In genomic region chr3:177804032-177804431, GRCh38 we compare ENCODE assay signal across 16 cellular contexts.
DNase-seq lines count a peak whose midpoint lies in the region; ATAC-seq, FAIRE-seq and TF ChIP-seq lines count a peak whose summit lies in the region.
"Had no signal": no experiment of that assay in that cellular context is flagged by ENCODE, and none has a peak within 500 bp of the region (broad histone marks: within the 10 kb centered on the region; RNA-seq: fewer than 3 reads in every experiment).

No MANE protein-coding gene starts in this region.

- no peaks in the 10 kb centered on the region for H3K79me2 ChIP-seq in HepG2 (ENCODE audit: insufficient read depth, low read length)
- H3K79me2 ChIP-seq in parathyroid adenoma, result no peaks in the 10 kb centered on the region

- no peak overlapping the region for H3K4me3 Mint-ChIP-seq in MCF 10A (ENCODE audit: unreplicated experiment)
- H3K4me3 Mint-ChIP-seq: CD4-positive, alpha-beta T cell had no signal

- 3% methylated on average over 3 of the region's 3 CpGs for WGBS in HepG2 (ENCODE audit: low lambda C conversion rate)

- no peaks in the 10 kb centered on the region for H4K20me1 ChIP-seq in HepG2 (ENCODE audit: insufficient read depth, low read length)
- H4K20me1 ChIP-seq: BLaER1 treated with 17β-estradiol and CSF1 and Interleukin-3, amounts not matched to agents 10 nM and 100 nM had no signal

- peaks cover 35% of the 10 kb centered on the region for H3K4me1 Mint-ChIP-seq in MCF 10A (ENCODE audit: insufficient read depth, unreplicated experiment)

- H3K9me3 ChIP-seq in breast epithelium (no peaks in the 10 kb centered on the region), HepG2 (ENCODE audit: low read length) (no peaks in the 10 kb centered on the region), parathyroid adenoma (ENCODE audit: control insufficient read depth, low read length) (peaks cover 12% of the 10 kb centered on the region)

- H2AFZ ChIP-seq in HepG2 (ENCODE audit: low read length) (no peak overlapping the region), parathyroid adenoma (no peak overlapping the region)

- H3K9me3 Mint-ChIP-seq in MCF 10A (ENCODE audit: unreplicated experiment), result peaks cover 5% of the 10 kb centered on the region
- H3K9me3 Mint-ChIP-seq: CD4-positive, alpha-beta T cell had no signal

- H3K4me2 ChIP-seq in HepG2 (ENCODE audit: low read depth, low read length) (no peak overlapping the region), parathyroid adenoma (ENCODE audit: low read length) (no peak overlapping the region)
- H3K4me2 ChIP-seq: BLaER1 treated with 17β-estradiol and CSF1 and Interleukin-3, amounts not matched to agents 10 nM and 100 nM had no signal

- H3K9ac ChIP-seq in HepG2 (ENCODE audit: insufficient read depth, low read depth, low read length) (no peak overlapping the region), parathyroid adenoma (no peak overlapping the region)
- H3K9ac ChIP-seq: BLaER1 treated with 17β-estradiol and CSF1 and Interleukin-3, amounts not matched to agents 10 nM and 100 nM had no signal

- no peak for FAIRE-seq in HepG2 (lab: Jason Lieb, UNC)
- FAIRE-seq: GM12878, GM18507, H54 had no signal

- H3K36me3 ChIP-seq in breast epithelium, result no peaks in the 10 kb centered on the region
- no peaks in the 10 kb centered on the region for H3K36me3 ChIP-seq in HepG2 (replicated peaks in 1 of 2; ENCODE audit: control insufficient read depth in 1 of 2, insufficient read depth in 2 of 2, low read length in 2 of 2)
- H3K36me3 ChIP-seq in parathyroid adenoma (ENCODE audit: control insufficient read depth, insufficient read depth, low read length), result peaks cover 4% of the 10 kb centered on the region

- DNase-seq in MCF 10A (ENCODE audit: unreplicated experiment), result no peak
- no peak for DNase-seq in breast epithelium (ENCODE audit: low spot score in 2 of 2)
- DNase-seq in HepG2 (ENCODE audit: low spot score), result no peak
- DNase-seq in C1 segment of cervical spinal cord (lab: John Stamatoyannopoulos, UW), result no peak
- DNase-seq in cortex of kidney (lab: John Stamatoyannopoulos, UW), result no peak
- no peak for DNase-seq in SHP77 (lab: John Stamatoyannopoulos, UW)
- DNase-seq: ACHN; Calu3; CD4-positive, alpha-beta T cell; DMS 273 treated with DMSO at 0.1 percent for 48 hours had no signal

- no peak for TF ChIP-seq CTCF in MCF 10A (IDR thresholded peaks at IDR 0.05; ENCODE audit: unreplicated experiment)
- no peak for TF ChIP-seq CTCF in breast epithelium (IDR thresholded peaks at IDR 0.05)
- TF ChIP-seq CTCF in HepG2 (CRISPR knock-in tag; IDR thresholded peaks at IDR 0.05), result no peak
- no peak for TF ChIP-seq CTCF in parathyroid adenoma (IDR thresholded peaks at IDR 0.05)

- intact Hi-C loops in MCF 10A (cut with micrococcal nuclease) (no loop called here), breast epithelium (cut with DNase I; ENCODE audit: low total_unique reads) (no loop called here), HepG2 (cut with micrococcal nuclease; ENCODE audit: unreplicated experiment) (no loop called here)

- no TSS peak for BruUV-seq in MCF 10A (replicated peaks; lab: Mats Ljungman, UMichigan)
- no TSS peak for BruUV-seq in HepG2 (replicated peaks; lab: Mats Ljungman, UMichigan)

- H3K4me1 ChIP-seq in breast epithelium (no peaks in the 10 kb centered on the region), HepG2 (ENCODE audit: insufficient read depth, low read length) (peaks cover 11% of the 10 kb centered on the region; the same call in 1 of the 2 replicates), parathyroid adenoma (peaks cover 51% of the 10 kb centered on the region)
- H3K4me1 ChIP-seq: BLaER1 treated with 17β-estradiol and CSF1 and Interleukin-3, amounts not matched to agents 10 nM and 100 nM had no signal

- TF ChIP-seq EP300 in HepG2 (IDR thresholded peaks at IDR 0.05; ENCODE audit: low read depth in 2 of 2, low read length in 2 of 2) (no peak), HepG2 (CRISPR knock-in tag; IDR thresholded peaks at IDR 0.05; ENCODE audit: borderline replicate concordance) (no peak)

- TF ChIP-seq POLR2A in breast epithelium (IDR thresholded peaks at IDR 0.05) (no peak), HepG2 (IDR thresholded peaks at IDR 0.05; ENCODE audit: insufficient read depth in 1 of 2, low read depth in 2 of 2, low read length in 2 of 2) (no peak)

- in situ Hi-C loops in HepG2 (cut with HindIII; ENCODE audit: extremely low pct_ligation_motif_present, low pct_unique_long_range_greater_than_20kb), result no loop called here

- H3K36me3 Mint-ChIP-seq in MCF 10A (ENCODE audit: insufficient read depth, unreplicated experiment), result peaks cover 10% of the 10 kb centered on the region

- ATAC-seq in HepG2, result peak; percentile 63
- ATAC-seq: GM12878, HCT116 had no signal

- peak overlapping the region; percentile 67 for H3K27ac Mint-ChIP-seq in MCF 10A (ENCODE audit: low read depth, unreplicated experiment)
- H3K27ac Mint-ChIP-seq: CD4-positive, alpha-beta T cell had no signal

- no peak for TF ChIP-seq RAD21 in HepG2 (CRISPR knock-in tag; IDR thresholded peaks at IDR 0.05)

- H3K27me3 Mint-ChIP-seq in MCF 10A (ENCODE audit: insufficient read depth, unreplicated experiment), result no peaks in the 10 kb centered on the region
- H3K27me3 Mint-ChIP-seq: CD4-positive, alpha-beta T cell had no signal

- H3K27me3 ChIP-seq in breast epithelium, result no peaks in the 10 kb centered on the region
- 0 out of 5 replicates have a peak, but pooled peaks cover 0 to 4% of the 10 kb centered on the region in 2 experiments for H3K27me3 ChIP-seq in HepG2 (ENCODE audit: control insufficient read depth in 1 of 2, insufficient read depth in 2 of 2, low read length in 2 of 2)
- H3K27me3 ChIP-seq in parathyroid adenoma (ENCODE audit: control insufficient read depth, insufficient read depth, low read length), result no peaks in the 10 kb centered on the region
- H3K27me3 ChIP-seq: BLaER1 treated with 17β-estradiol and CSF1 and Interleukin-3, amounts not matched to agents 10 nM and 100 nM had no signal

- no peak overlapping the region for H3K4me3 ChIP-seq in breast epithelium
- no peak overlapping the region for H3K4me3 ChIP-seq in HepG2 (replicated peaks in 1 of 3; ENCODE audit: insufficient read depth in 1 of 3, low read depth in 2 of 3, low read length in 3 of 3)
- no peak overlapping the region for H3K4me3 ChIP-seq in parathyroid adenoma (ENCODE audit: low read depth, low read length)
- H3K4me3 ChIP-seq: BLaER1 treated with 17β-estradiol and CSF1 and Interleukin-3, amounts not matched to agents 10 nM and 100 nM; GM12878 had no signal

- no peak overlapping the region for H3K27ac ChIP-seq in breast epithelium
- H3K27ac ChIP-seq in HepG2 (ENCODE audit: extremely low read length, insufficient read depth, low read length), result no peak overlapping the region
- H3K27ac ChIP-seq in parathyroid adenoma, result peak overlapping the region; percentile 96
- H3K27ac ChIP-seq: BLaER1 treated with 17β-estradiol and CSF1 and Interleukin-3, amounts not matched to agents 10 nM and 100 nM had no signal

- CTCF ChIA-PET in MCF 10A (lab: Yijun Ruan, JAX) (interaction anchor here (0.6 to 0.7 kb wide), 2 partner anchors 424 to 518 kb away, joined by 3 read pairs; no protein-coding TSS in a partner anchor), HepG2 (lab: Yijun Ruan, JAX; ENCODE audit: low intra/inter-chr PET ratio, low total read pairs) (no interaction called here)

- POLR2A ChIA-PET in MCF 10A (lab: Yijun Ruan, JAX) (interaction anchor here (1.7 kb wide), 1 partner anchor 20 kb away, joined by 6 read pairs; no protein-coding TSS in a partner anchor), HepG2 (lab: Yijun Ruan, JAX) (no interaction called here)

TF ChIP-seq in HepG2, 621 proteins besides CTCF, POLR2A, EP300 and RAD21:
- TF ChIP-seq NR2C2 (CRISPR knock-in tag; IDR thresholded peaks at IDR 0.05; ENCODE audit: borderline replicate concordance), result no peak
- no peak for TF ChIP-seq ZNF280B (CRISPR knock-in tag; IDR thresholded peaks at IDR 0.05; ENCODE audit: borderline replicate concordance)
- no peak for TF ChIP-seq ARNT (IDR thresholded peaks at IDR 0.05)
- TF ChIP-seq HHEX (CRISPR knock-in tag; IDR thresholded peaks at IDR 0.05), result peak; percentile 59
TF ChIP-seq in HepG2: peak in this region for 1.
